Comparison of ENCODE assay signal across 25 cellular contexts in the genomic region with DNA sequence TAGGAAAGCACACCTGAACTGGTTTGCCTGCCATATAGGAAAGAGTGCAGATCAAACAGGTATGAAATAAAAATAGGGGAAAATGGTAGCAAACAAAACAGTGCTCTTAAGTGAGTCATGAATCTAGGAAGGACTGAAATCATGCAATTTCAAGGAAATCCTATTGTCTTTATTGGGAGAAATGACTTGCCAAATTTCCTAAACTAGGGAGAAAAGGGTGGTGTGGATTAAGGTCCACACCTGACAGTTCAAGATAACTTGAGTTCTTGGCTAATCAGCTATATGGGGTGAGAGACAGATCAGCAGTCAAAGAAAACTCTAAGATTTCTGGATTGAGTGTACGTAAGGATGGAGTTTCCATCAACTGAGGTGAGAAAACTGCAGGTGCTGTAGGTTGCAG.
"Had no signal": no experiment of that assay in that cellular context is flagged by ENCODE, and none has a peak within 500 bp of the region (broad histone marks: within the 10 kb centered on the region; RNA-seq: fewer than 3 reads in every experiment).

No MANE protein-coding gene starts in this region.

- H3K27ac ChIP-seq: colonic mucosa, epithelial cell of prostate, esophagus squamous epithelium, gastroesophageal sphincter, heart right ventricle, left lung, lower lobe of right lung had no signal

- H3K9me3 Mint-ChIP-seq: effector memory CD8-positive, alpha-beta T cell; mesothelial cell of epicardium had no signal

- H3K4me3 Mint-ChIP-seq: dendritic cell treated with granulocyte-macrophage colony-stimulating factor and Interleukin-4, amounts not matched to agents 40 ng/mL and 50 ng/mL, for 4 days; effector memory CD8-positive, alpha-beta T cell; mesothelial cell of epicardium had no signal

- H3K36me3 ChIP-seq: colonic mucosa, esophagus squamous epithelium, gastroesophageal sphincter, heart right ventricle, left lung, lower lobe of right lung had no signal

- H3K27ac Mint-ChIP-seq: dendritic cell treated with granulocyte-macrophage colony-stimulating factor and Interleukin-4, amounts not matched to agents 40 ng/mL and 50 ng/mL, for 4 days; effector memory CD8-positive, alpha-beta T cell; endodermal cell; mesothelial cell of epicardium had no signal

- H3K4me1 ChIP-seq: colonic mucosa, left lung had no signal

- H3K9me3 ChIP-seq: colonic mucosa, esophagus squamous epithelium, gastroesophageal sphincter, heart right ventricle, left lung, lower lobe of right lung had no signal

- H3K36me3 Mint-ChIP-seq: mesothelial cell of epicardium had no signal

- H3K4me3 ChIP-seq: colonic mucosa, esophagus squamous epithelium, gastroesophageal sphincter, heart right ventricle, left lung, lower lobe of right lung had no signal

- DNase-seq: colonic mucosa; cortex of kidney; effector CD8-positive, alpha-beta T cell; effector memory CD8-positive, alpha-beta T cell; endodermal cell; erythroblast; esophagus squamous epithelium; foreskin fibroblast; foreskin melanocyte; head of caudate nucleus; heart right ventricle; hippocampal formation; left cardiac atrium; left lung; left ventricle myocardium superior; lower lobe of right lung; mesenchymal stem cell had no signal

- FAIRE-seq: endometrium, islet of Langerhans, keratinocyte had no signal

- ATAC-seq: effector memory CD8-positive, alpha-beta T cell; esophagus mucosa; gastroesophageal sphincter; heart right ventricle; left cardiac atrium; left lung; left ventricle myocardium superior; lower lobe of right lung had no signal
